In genomic region chr3:48226959-48227358, GRCh38 we compare ENCODE assay signal across 18 cellular contexts. TPM values are rescaled to one million over a fixed set of nuclear protein-coding genes. Genes with fewer than 3 reads are reported as not detected.
"Had no signal": no experiment of that assay in that cellular context is flagged by ENCODE, and none has a peak within 500 bp of the region (broad histone marks: within the 10 kb centered on the region; RNA-seq: fewer than 3 reads in every experiment).

No MANE protein-coding gene starts in this region.

- ATAC-seq: gastrocnemius medialis, right cardiac atrium, T-helper 17 cell had no signal

- H3K27ac Mint-ChIP-seq: activated CD4-positive, alpha-beta T cell treated with anti-CD3 and anti-CD28 coated beads, Interleukin-2, amount 10 ng/mL, durations not matched to agents 7 days and 5 days; activated naive CD4-positive, alpha-beta T cell treated with anti-CD3 and anti-CD28 coated beads, Interleukin-2, amount 50 U/mL, for 24 hours; brain; progenitor cell of endocrine pancreas; T-helper 17 cell had no signal

- H3K36me3 Mint-ChIP-seq: activated naive CD4-positive, alpha-beta T cell treated with anti-CD3 and anti-CD28 coated beads, Interleukin-2, amount 50 U/mL, for 24 hours; brain had no signal

- H3K36me3 ChIP-seq: gastrocnemius medialis, thoracic aorta had no signal

- H3K9me3 Mint-ChIP-seq: activated CD4-positive, alpha-beta T cell treated with anti-CD3 and anti-CD28 coated beads, Interleukin-2, amount 10 ng/mL, durations not matched to agents 7 days and 5 days; activated naive CD4-positive, alpha-beta T cell treated with anti-CD3 and anti-CD28 coated beads, Interleukin-2, amount 50 U/mL, for 24 hours; brain had no signal

- H3K4me3 Mint-ChIP-seq: activated CD4-positive, alpha-beta T cell treated with anti-CD3 and anti-CD28 coated beads, Interleukin-2, amount 10 ng/mL, durations not matched to agents 7 days and 5 days; activated naive CD4-positive, alpha-beta T cell treated with anti-CD3 and anti-CD28 coated beads, Interleukin-2, amount 50 U/mL, for 24 hours; brain; T-helper 17 cell had no signal

- H3K27ac ChIP-seq: epithelial cell of prostate, gastrocnemius medialis, hepatocyte, thoracic aorta had no signal

- H3K27me3 Mint-ChIP-seq: activated CD4-positive, alpha-beta T cell treated with anti-CD3 and anti-CD28 coated beads, Interleukin-2, amount 10 ng/mL, durations not matched to agents 7 days and 5 days; activated naive CD4-positive, alpha-beta T cell treated with anti-CD3 and anti-CD28 coated beads, Interleukin-2, amount 50 U/mL, for 24 hours had no signal

- H3K9me3 ChIP-seq: gastrocnemius medialis, thoracic aorta had no signal

- H3K27me3 ChIP-seq: gastrocnemius medialis, hepatocyte had no signal

- H3K4me3 ChIP-seq: gastrocnemius medialis, hepatocyte, smooth muscle cell, thoracic aorta had no signal

- H3K4me1 ChIP-seq: gastrocnemius medialis had no signal

- DNase-seq: activated CD4-positive, alpha-beta T cell treated with anti-CD3 and anti-CD28 coated beads, Interleukin-2, amount 10 ng/mL, durations not matched to agents 7 days and 5 days; activated CD4-positive, CD25-positive, alpha-beta regulatory T cell; amygdala; effector memory CD4-positive, alpha-beta T cell; gastrocnemius medialis; midbrain; nucleus accumbens; right cardiac atrium; stimulated activated naive CD4-positive, alpha-beta T cell treated with Interleukin-2 at 50 U/mL for 16 hours; T-helper 17 cell had no signal

RNA-seq across cellular contexts. Expression of gene CAMP, which starts 3.7 kb away (rescaled TPM):
- total RNA-seq: activated CD4-positive, alpha-beta T cell treated with anti-CD3 and anti-CD28 coated beads, Interleukin-2, amount 10 ng/mL, durations not matched to agents 7 days and 5 days; gastrocnemius medialis; hepatocyte; progenitor cell of endocrine pancreas; smooth muscle cell; T-helper 17 cell; thoracic aorta; urinary bladder had no signal
- polyA plus RNA-seq: hepatocyte, smooth muscle cell had no signal
